Comparison of ENCODE assay signal across 1 cellular context in genomic region chr22:30667486-30668305, GRCh38.
TF ChIP-seq lines count a peak whose summit lies in the region.

DUSP18 (minus strand) TSS chr22:30667875; CDS start chr22:30664003, 3,872 bp downstream.

TF ChIP-seq in GM12878, 131 proteins besides CTCF, POLR2A, EP300 and RAD21 (continued from another document):
- TF ChIP-seq ZNF687 (IDR thresholded peaks at IDR 0.05) = 0 out of 2 replicates have a peak, but pooled peaks have one; percentile 18
- TF ChIP-seq ZNF592 (IDR thresholded peaks at IDR 0.05) = no peak
- no peak for TF ChIP-seq HCFC1 (IDR thresholded peaks at IDR 0.05; ENCODE audit: low read length)
- no peak for TF ChIP-seq CHD1 (IDR thresholded peaks at IDR 0.05; ENCODE audit: low read depth, low read length)
- TF ChIP-seq CHD4 (IDR thresholded peaks at IDR 0.05) = no peak
- TF ChIP-seq CHD2 (IDR thresholded peaks at IDR 0.05; ENCODE audit: borderline replicate concordance, low read depth, low read length) = no peak
- TF ChIP-seq NRF1 (conservative IDR thresholded peaks at IDR 0.05; ENCODE audit: low read depth, low read length) = peak; percentile 84
- TF ChIP-seq SREBF2 (IDR thresholded peaks at IDR 0.05; ENCODE audit: low read length) = no peak
- no peak for TF ChIP-seq CBX5 (IDR thresholded peaks at IDR 0.05; ENCODE audit: low read depth)
- no peak for TF ChIP-seq HDAC2 (IDR thresholded peaks at IDR 0.05)
- no peak for TF ChIP-seq SUPT20H (IDR thresholded peaks at IDR 0.05; ENCODE audit: borderline replicate concordance, control insufficient read depth, low read depth, low read length)
- TF ChIP-seq MAX (IDR thresholded peaks at IDR 0.05; ENCODE audit: low read depth, low read length) = no peak
- no peak for TF ChIP-seq PML (IDR thresholded peaks at IDR 0.05; ENCODE audit: low read length)
- TF ChIP-seq KDM1A (IDR thresholded peaks at IDR 0.05; ENCODE audit: borderline replicate concordance) = no peak
- no peak for TF ChIP-seq CUX1 (IDR thresholded peaks at IDR 0.05; ENCODE audit: insufficient replicate concordance, low read depth, low read length)
- peak; percentile 46; the same call in 1 of the 2 replicates for TF ChIP-seq BACH1 (IDR thresholded peaks at IDR 0.05; ENCODE audit: borderline replicate concordance)
- TF ChIP-seq ZNF384 (IDR thresholded peaks at IDR 0.05; ENCODE audit: borderline replicate concordance, low read depth, low read length) = no peak
- no peak for TF ChIP-seq RELB (IDR thresholded peaks at IDR 0.05; ENCODE audit: low read depth)
- TF ChIP-seq IRF5 (IDR thresholded peaks at IDR 0.05; ENCODE audit: borderline replicate concordance) = no peak
- no peak for TF ChIP-seq CEBPB (IDR thresholded peaks at IDR 0.05; ENCODE audit: borderline replicate concordance in 1 of 2, low read depth in 2 of 2, low read length in 2 of 2)
- TF ChIP-seq RB1 (IDR thresholded peaks at IDR 0.05; ENCODE audit: borderline replicate concordance) = peak; percentile 67; the same call in 1 of the 2 replicates
- no peak for TF ChIP-seq ASH2L (IDR thresholded peaks at IDR 0.05; ENCODE audit: borderline replicate concordance, low read depth)
- TF ChIP-seq USF2 (IDR thresholded peaks at IDR 0.05; ENCODE audit: borderline replicate concordance, low read depth, low read length) = no peak
- peak; percentile 67; the same call in 1 of the 2 replicates for TF ChIP-seq IKZF1 (conservative IDR thresholded peaks at IDR 0.05)
- no peak; the same call in 1 of the 2 replicates for TF ChIP-seq LARP7 (IDR thresholded peaks at IDR 0.05)
- TF ChIP-seq RCOR1 (conservative IDR thresholded peaks at IDR 0.05; ENCODE audit: low read depth, low read length) = no peak
- peak; percentile 36 for TF ChIP-seq SP1 (IDR thresholded peaks at IDR 0.05; ENCODE audit: low read depth, low read length)
- TF ChIP-seq POLR2AphosphoS5 (IDR thresholded peaks at IDR 0.05; ENCODE audit: low read length) = no peak; the same call in 1 of the 2 replicates
TF ChIP-seq in GM12878: peak in this region for 18.
